In the genomic region with DNA sequence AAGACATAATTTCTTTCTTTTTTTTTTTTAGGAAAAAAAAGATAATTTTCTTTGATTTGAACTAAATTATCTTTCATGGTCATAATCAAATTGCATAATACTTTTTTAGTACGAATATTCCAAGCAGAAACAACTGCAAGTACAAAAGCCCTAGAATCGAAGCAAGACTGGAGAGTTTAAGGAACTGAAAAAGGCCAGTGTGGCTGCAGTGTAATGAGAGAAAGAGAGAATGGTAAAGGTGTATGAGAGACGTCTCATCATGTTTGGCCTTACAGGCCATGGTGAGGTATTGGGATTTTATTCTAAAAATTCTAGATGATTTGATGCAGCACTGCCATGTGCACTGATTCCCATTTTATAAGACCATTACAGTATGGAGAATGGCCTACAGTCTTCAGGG, we compare ENCODE assay signal across 27 cellular contexts.
A peak's percentile ranks its signal among the peaks of the same experiment; 100 is the strongest.
DNase-seq lines count a peak whose midpoint lies in the region; ATAC-seq and TF ChIP-seq lines count a peak whose summit lies in the region.
"Had no signal": no experiment of that assay in that cellular context is flagged by ENCODE, and none has a peak within 500 bp of the region (broad histone marks: within the 10 kb centered on the region; RNA-seq: fewer than 3 reads in every experiment).

No MANE protein-coding gene starts in this region.

- CTCF ChIA-PET in RWPE1 (lab: Yijun Ruan, JAX) = no interaction called here

- intact Hi-C loops in activated T-helper 1 cell treated with anti-CD3 and anti-CD28 coated beads, Interleukin-12 subunit alpha, Interleukin-12 subunit beta, Interleukin-2, Interleukin-4 antibody, amounts not matched to agents 30 ng/mL and 10 ng/mL and 1 ng/mL, durations not matched to agents 14 hours and 24 hours and 36 hours (cut with micrococcal nuclease) = no loop called here

- no peaks in the 10 kb centered on the region for H3K36me3 Mint-ChIP-seq in activated T-helper 1 cell treated with anti-CD3 and anti-CD28 coated beads, Interleukin-12 subunit alpha, Interleukin-12 subunit beta, Interleukin-2, Interleukin-4 antibody, amounts not matched to agents 30 ng/mL and 10 ng/mL and 1 ng/mL, durations not matched to agents 14 hours and 24 hours and 36 hours (ENCODE audit: low read depth)
- H3K36me3 Mint-ChIP-seq: CD8-positive, alpha-beta memory T cell; natural killer cell had no signal

- H3K4me3 Mint-ChIP-seq in activated T-helper 1 cell treated with anti-CD3 and anti-CD28 coated beads, Interleukin-12 subunit alpha, Interleukin-12 subunit beta, Interleukin-2, Interleukin-4 antibody, amounts not matched to agents 30 ng/mL and 10 ng/mL and 1 ng/mL, durations not matched to agents 14 hours and 24 hours and 36 hours = no peak overlapping the region
- H3K4me3 Mint-ChIP-seq: activated naive CD4-positive, alpha-beta T cell treated with anti-CD3 and anti-CD28 coated beads, Interleukin-2, amount 50 U/mL, for 24 hours; CD8-positive, alpha-beta memory T cell; effector memory CD8-positive, alpha-beta T cell; natural killer cell had no signal

- DNase-seq in RPMI8226 (peak; percentile 16), GM13977 (ENCODE audit: low spot score) (no peak), RWPE1 (ENCODE audit: low spot score) (no peak)
- DNase-seq in stimulated activated CD4-positive, alpha-beta T cell treated with anti-CD3 and anti-CD28 coated beads, Interleukin-12 subunit alpha, Interleukin-12 subunit beta, amount 100 ng/mL, for 4 hours = no peak
- DNase-seq in activated T-helper 1 cell treated with anti-CD3 and anti-CD28 coated beads, Interleukin-12 subunit alpha, Interleukin-12 subunit beta, Interleukin-2, Interleukin-4 antibody, amounts not matched to agents 30 ng/mL and 10 ng/mL and 1 ng/mL, durations not matched to agents 14 hours and 24 hours and 36 hours (ENCODE audit: low spot score) = no peak
- DNase-seq: activated CD4-positive, alpha-beta T cell treated with anti-CD3 and anti-CD28 coated beads for 1 hour; activated CD8-positive, alpha-beta memory T cell treated with anti-CD3 and anti-CD28 coated beads for 24 hours; activated T-cell treated with anti-CD3 and anti-CD28 coated beads, Interleukin-2, amount 50 U/mL, for 48 hours; CD8-positive, alpha-beta memory T cell; cerebellar nuclear complex; DMS79 treated with DMSO at 0.1 percent for 48 hours; effector memory CD8-positive, alpha-beta T cell; IMR-90; natural killer cell; NCI-H2227 treated with DMSO at 0.1 percent for 48 hours; NCI-H82; pancreas; SK-N-SH; stimulated activated CD4-positive, alpha-beta T cell treated with anti-CD3 and anti-CD28 coated beads, Interleukin-1b, Interleukin-23, amount 100 ng/mL, for 48 hours; stimulated activated naive CD4-positive, alpha-beta T cell; transverse colon had no signal

- peaks cover 12% of the 10 kb centered on the region for H3K27me3 Mint-ChIP-seq in activated T-helper 1 cell treated with anti-CD3 and anti-CD28 coated beads, Interleukin-12 subunit alpha, Interleukin-12 subunit beta, Interleukin-2, Interleukin-4 antibody, amounts not matched to agents 30 ng/mL and 10 ng/mL and 1 ng/mL, durations not matched to agents 14 hours and 24 hours and 36 hours (ENCODE audit: insufficient read depth)
- H3K27me3 Mint-ChIP-seq: activated naive CD4-positive, alpha-beta T cell treated with anti-CD3 and anti-CD28 coated beads, Interleukin-2, amount 50 U/mL, for 24 hours had no signal

- POLR2A ChIA-PET in RWPE1 (lab: Yijun Ruan, JAX; ENCODE audit: low non-redundant PET) = no interaction called here

- no peak overlapping the region for H3K27ac Mint-ChIP-seq in activated T-helper 1 cell treated with anti-CD3 and anti-CD28 coated beads, Interleukin-12 subunit alpha, Interleukin-12 subunit beta, Interleukin-2, Interleukin-4 antibody, amounts not matched to agents 30 ng/mL and 10 ng/mL and 1 ng/mL, durations not matched to agents 14 hours and 24 hours and 36 hours
- H3K27ac Mint-ChIP-seq: activated naive CD4-positive, alpha-beta T cell treated with anti-CD3 and anti-CD28 coated beads, Interleukin-2, amount 50 U/mL, for 24 hours; CD8-positive, alpha-beta memory T cell; effector memory CD8-positive, alpha-beta T cell; natural killer cell had no signal

- no peaks in the 10 kb centered on the region for H3K4me1 Mint-ChIP-seq in activated T-helper 1 cell treated with anti-CD3 and anti-CD28 coated beads, Interleukin-12 subunit alpha, Interleukin-12 subunit beta, Interleukin-2, Interleukin-4 antibody, amounts not matched to agents 30 ng/mL and 10 ng/mL and 1 ng/mL, durations not matched to agents 14 hours and 24 hours and 36 hours (ENCODE audit: low read depth)
- H3K4me1 Mint-ChIP-seq: activated naive CD4-positive, alpha-beta T cell treated with anti-CD3 and anti-CD28 coated beads, Interleukin-2, amount 50 U/mL, for 24 hours; CD8-positive, alpha-beta memory T cell; natural killer cell had no signal

- TF ChIP-seq CTCF in GM13977 (IDR thresholded peaks at IDR 0.05; ENCODE audit: extremely low read depth, insufficient read depth, missing control alignments) = no peak
- TF ChIP-seq CTCF in RWPE1 (conservative IDR thresholded peaks at IDR 0.05; ENCODE audit: low read depth) = no peak

- no peak overlapping the region for H3K27ac ChIP-seq in RWPE1
- H3K27ac ChIP-seq: ascending aorta, pancreas, transverse colon had no signal

- ATAC-seq in GM18907 (IDR thresholded peaks at IDR 0.05; ENCODE audit: unreplicated experiment) (peak; percentile 74), GM21619 (IDR thresholded peaks at IDR 0.05; ENCODE audit: unreplicated experiment) (peak; percentile 51), HG03175 (IDR thresholded peaks at IDR 0.05; ENCODE audit: unreplicated experiment) (peak; percentile 51)
- ATAC-seq: effector memory CD8-positive, alpha-beta T cell; HCT116; natural killer cell; pancreas had no signal

- in situ Hi-C loops in GM13977 (cut with MboI; ENCODE audit: low pct_unique_long_range_greater_than_20kb, low sequenced_read_pairs, unreplicated experiment) = no loop called here

- no peaks in the 10 kb centered on the region for H3K9me3 Mint-ChIP-seq in activated T-helper 1 cell treated with anti-CD3 and anti-CD28 coated beads, Interleukin-12 subunit alpha, Interleukin-12 subunit beta, Interleukin-2, Interleukin-4 antibody, amounts not matched to agents 30 ng/mL and 10 ng/mL and 1 ng/mL, durations not matched to agents 14 hours and 24 hours and 36 hours
- H3K9me3 Mint-ChIP-seq: activated naive CD4-positive, alpha-beta T cell treated with anti-CD3 and anti-CD28 coated beads, Interleukin-2, amount 50 U/mL, for 24 hours; CD8-positive, alpha-beta memory T cell; effector memory CD8-positive, alpha-beta T cell; natural killer cell had no signal
